ENCODE assay signal across 23 cellular contexts in genomic region chr16:12449374-12449773, GRCh38.
"Had no signal": no experiment of that assay in that cellular context is flagged by ENCODE, and none has a peak within 500 bp of the region (broad histone marks: within the 10 kb centered on the region; RNA-seq: fewer than 3 reads in every experiment).

No MANE protein-coding gene starts in this region.

- H3K4me3 Mint-ChIP-seq: effector memory CD8-positive, alpha-beta T cell; natural killer cell treated with Interleukin-12 subunit alpha and Interleukin-12 subunit beta and Interleukin-15 and Interleukin-18, amount 100 ng/mL, for 72 hours; neural crest cell; stimulated activated naive CD8-positive, alpha-beta T cell treated with anti-CD3 and anti-CD28 coated beads, Interleukin-15, amount 100 ng/mL, for 72 hours had no signal

- H3K9me3 Mint-ChIP-seq: effector memory CD8-positive, alpha-beta T cell; natural killer cell treated with Interleukin-12 subunit alpha and Interleukin-12 subunit beta and Interleukin-15 and Interleukin-18, amount 100 ng/mL, for 72 hours had no signal

- H3K4me1 ChIP-seq: esophagus squamous epithelium, gastrocnemius medialis, lower lobe of right lung, parathyroid adenoma, prostate gland, right atrium auricular region, suprapubic skin, thyroid gland, vagina had no signal

- DNase-seq: cortex of kidney; effector memory CD8-positive, alpha-beta T cell; erythroblast; esophagus squamous epithelium; gastrocnemius medialis; head of caudate nucleus; left ventricle myocardium superior; lower lobe of right lung; small intestine; stimulated activated CD4-positive, alpha-beta T cell treated with anti-CD3 and anti-CD28 coated beads, Interleukin-2, amount 100 ng/mL, for 48 hours; stimulated activated naive CD4-positive, alpha-beta T cell; stimulated activated naive CD8-positive, alpha-beta T cell treated with anti-CD3 and anti-CD28 coated beads, Interleukin-15, amount 100 ng/mL, for 72 hours; thyroid gland; trophoblast cell had no signal

- FAIRE-seq: endometrium, keratinocyte, small intestine had no signal

- H2AFZ ChIP-seq: parathyroid adenoma had no signal

- H3K27ac ChIP-seq: esophagus squamous epithelium, gastrocnemius medialis, lower lobe of right lung, parathyroid adenoma, prostate gland, right atrium auricular region, suprapubic skin, thyroid gland, vagina had no signal

- H3K9me3 ChIP-seq: gastrocnemius medialis, lower lobe of right lung, prostate gland, right atrium auricular region, suprapubic skin, thyroid gland, vagina had no signal

- H3K4me3 ChIP-seq: esophagus squamous epithelium, gastrocnemius medialis, lower lobe of right lung, prostate gland, right atrium auricular region, suprapubic skin, thyroid gland, vagina had no signal

- H3K27me3 Mint-ChIP-seq: effector memory CD8-positive, alpha-beta T cell; natural killer cell treated with Interleukin-12 subunit alpha and Interleukin-12 subunit beta and Interleukin-15 and Interleukin-18, amount 100 ng/mL, for 72 hours; stimulated activated naive CD8-positive, alpha-beta T cell treated with anti-CD3 and anti-CD28 coated beads, Interleukin-15, amount 100 ng/mL, for 72 hours had no signal

- H3K36me3 ChIP-seq: gastrocnemius medialis, lower lobe of right lung, prostate gland, right atrium auricular region, suprapubic skin, thyroid gland, vagina had no signal

- H3K27me3 ChIP-seq: esophagus squamous epithelium, gastrocnemius medialis, right atrium auricular region, suprapubic skin, thyroid gland, vagina had no signal

- H3K27ac Mint-ChIP-seq: effector memory CD8-positive, alpha-beta T cell; natural killer cell treated with Interleukin-12 subunit alpha and Interleukin-12 subunit beta and Interleukin-15 and Interleukin-18, amount 100 ng/mL, for 72 hours; stimulated activated naive CD8-positive, alpha-beta T cell treated with anti-CD3 and anti-CD28 coated beads, Interleukin-15, amount 100 ng/mL, for 72 hours had no signal

- H3K9ac ChIP-seq: parathyroid adenoma had no signal

- ATAC-seq: effector memory CD8-positive, alpha-beta T cell; gastrocnemius medialis; left ventricle myocardium superior; lower lobe of right lung; natural killer cell treated with Interleukin-12 subunit alpha and Interleukin-12 subunit beta and Interleukin-15 and Interleukin-18, amount 100 ng/mL, for 72 hours had no signal

- H3K4me1 Mint-ChIP-seq: neural crest cell had no signal
